16 cellular contexts compared by ENCODE assay signal in the genomic region with DNA sequence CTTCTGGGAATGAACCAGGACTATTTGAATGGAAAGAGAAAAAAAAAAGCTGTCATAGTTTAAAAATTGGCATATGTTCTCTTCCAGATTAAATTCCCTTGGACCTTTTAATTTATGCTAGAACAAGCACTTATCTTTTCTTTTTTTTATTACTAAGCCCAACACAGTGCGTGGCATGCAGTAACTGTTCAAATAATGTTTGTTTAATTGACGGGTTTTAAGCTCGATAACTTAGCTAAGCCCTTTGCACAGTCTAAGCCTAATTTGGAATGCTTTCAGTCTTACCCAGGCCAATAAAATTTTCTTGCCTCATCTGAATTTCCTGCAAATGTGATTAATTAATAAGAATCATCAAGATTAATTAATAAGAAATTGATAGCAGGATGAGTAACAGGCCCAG.
"Had no signal": no experiment of that assay in that cellular context is flagged by ENCODE, and none has a peak within 500 bp of the region (broad histone marks: within the 10 kb centered on the region; RNA-seq: fewer than 3 reads in every experiment).

No MANE protein-coding gene starts in this region.

- ATAC-seq: activated CD4-positive, alpha-beta T cell treated with anti-CD3 and anti-CD28 coated beads for 36 hours; lower lobe of right lung; natural killer cell; stimulated activated naive CD8-positive, alpha-beta T cell treated with anti-CD3 and anti-CD28 coated beads, Interleukin-15, Interleukin-2, amounts not matched to agents 100 U/mL and 50 U/mL, for 24 hours; WTC11 had no signal

- H3K27ac ChIP-seq: hepatocyte, lower lobe of right lung had no signal

- H3K9me3 ChIP-seq: lower lobe of right lung, transverse colon, uterus had no signal

- DNase-seq: activated CD4-positive, alpha-beta T cell treated with anti-CD3 and anti-CD28 coated beads for 36 hours; activated CD4-positive, alpha-beta T cell treated with anti-CD3 and anti-CD28 coated beads, Interleukin-2, amount 50 U/mL, for 48 hours; activated naive CD4-positive, alpha-beta T cell treated with Interleukin-2 at 50 U/mL for 16 hours; activated naive CD8-positive, alpha-beta T cell treated with anti-CD3 and anti-CD28 coated beads, Interleukin-2, amount 10 ng/mL, durations not matched to agents 7 days and 5 days; activated T-cell treated with anti-CD3 and anti-CD28 coated beads for 4 hours; brain microvascular endothelial cell; central memory CD4-positive, alpha-beta T cell; dorsolateral prefrontal cortex; lower lobe of right lung; natural killer cell; stimulated activated CD4-positive, alpha-beta T cell treated with anti-CD3 and anti-CD28 coated beads, Interleukin-2, amount 100 ng/mL, for 24 hours; stimulated activated naive CD8-positive, alpha-beta T cell treated with anti-CD3 and anti-CD28 coated beads, Interleukin-15, Interleukin-2, amounts not matched to agents 100 U/mL and 50 U/mL, for 24 hours; transverse colon; uterus had no signal

- H2AFZ ChIP-seq: hepatocyte had no signal

- H3K27me3 ChIP-seq: brain microvascular endothelial cell, hepatocyte, transverse colon, uterus had no signal

- H3K79me2 ChIP-seq: hepatocyte had no signal

- H3K4me3 ChIP-seq: dorsolateral prefrontal cortex, hepatocyte, lower lobe of right lung, transverse colon, uterus had no signal

- H3K4me1 ChIP-seq: uterus had no signal

- H3K4me2 ChIP-seq: hepatocyte had no signal

- H3K36me3 ChIP-seq: brain microvascular endothelial cell, uterus had no signal
